Comparison of ENCODE assay signal across 8 cellular contexts in the genomic region with DNA sequence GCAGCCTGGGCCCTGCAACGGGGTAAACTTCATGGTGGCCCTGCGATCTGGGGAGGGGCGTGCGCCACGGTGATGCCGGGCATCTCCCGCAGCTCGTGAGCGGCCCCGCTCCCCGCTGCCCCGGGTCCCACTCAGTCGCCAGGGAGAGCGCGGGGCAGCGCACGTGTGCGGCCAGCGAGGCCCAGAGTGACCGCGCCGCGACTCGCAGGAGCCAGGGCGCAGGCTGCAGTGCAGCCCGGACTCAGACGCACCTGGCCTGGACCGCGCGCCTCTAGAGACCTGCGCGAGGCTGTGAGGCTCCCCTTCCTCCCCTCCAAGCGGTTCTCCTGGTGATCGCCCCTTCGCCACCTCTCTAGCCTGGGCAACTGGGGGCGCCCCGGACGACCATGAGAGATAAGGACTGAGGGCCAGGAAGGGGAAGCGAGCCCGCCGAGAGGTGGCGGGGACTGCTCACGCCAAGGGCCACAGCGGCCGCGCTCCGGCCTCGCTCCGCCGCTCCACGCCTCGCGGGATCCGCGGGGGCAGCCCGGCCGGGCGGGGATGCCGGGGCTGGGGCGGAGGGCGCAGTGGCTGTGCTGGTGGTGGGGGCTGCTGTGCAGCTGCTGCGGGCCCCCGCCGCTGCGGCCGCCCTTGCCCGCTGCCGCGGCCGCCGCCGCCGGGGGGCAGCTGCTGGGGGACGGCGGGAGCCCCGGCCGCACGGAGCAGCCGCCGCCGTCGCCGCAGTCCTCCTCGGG. TPM values are rescaled to one million over a fixed set of nuclear protein-coding genes. Genes with fewer than 3 reads are reported as not detected.
DNase-seq lines count a peak whose midpoint lies in the region; ATAC-seq and TF ChIP-seq lines count a peak whose summit lies in the region.

No MANE protein-coding gene starts in this region.

- H3K27ac ChIP-seq in SJSA1, result no peak overlapping the region

- H3K4me3 ChIP-seq in SJSA1 (peak overlapping the region; percentile 47), fibroblast of mammary gland (ENCODE audit: control insufficient read depth, low read depth, low read length) (peak overlapping the region; percentile 48)

- DNase-seq in NCI-H146 (lab: John Stamatoyannopoulos, UW), result peak; percentile 49
- no peak for DNase-seq in NCI-H146 treated with DMSO at 0.1 percent for 48 hours (lab: John Stamatoyannopoulos, UW; ENCODE audit: unreplicated experiment)
- DNase-seq in HFFc6, result no peak
- DNase-seq in SJSA1 (ENCODE audit: low read depth in 1 of 2, low spot score in 2 of 2), result peak in 1 of 2 experiments; percentile 44
- no peak for DNase-seq in fibroblast of mammary gland (ENCODE audit: low read depth)
- no peak for DNase-seq in omental fat pad (ENCODE audit: low spot score)
- DNase-seq in islet precursor cell, result no peak
- DNase-seq in SHP77 treated with DMSO at 0.1 percent for 48 hours (lab: John Stamatoyannopoulos, UW), result no peak

- no peaks in the 10 kb centered on the region for H3K9me3 ChIP-seq in SJSA1 (replicated peaks)

- H3K9me3 Mint-ChIP-seq in HFFc6, result no peaks in the 10 kb centered on the region

- TF ChIP-seq CTCF in HFFc6 (IDR thresholded peaks at IDR 0.05) (no peak), fibroblast of mammary gland (conservative IDR thresholded peaks at IDR 0.05; ENCODE audit: control insufficient read depth, insufficient read depth, low read depth, low read length) (no peak), omental fat pad (IDR thresholded peaks at IDR 0.05) (no peak)

- H3K4me3 Mint-ChIP-seq in HFFc6, result peak overlapping the region; percentile 86

- no peaks in the 10 kb centered on the region for H3K36me3 ChIP-seq in SJSA1

- H3K27ac Mint-ChIP-seq in HFFc6, result no peak overlapping the region

- peaks cover 35% of the 10 kb centered on the region for H3K4me1 Mint-ChIP-seq in HFFc6 (ENCODE audit: low read depth)

- H3K36me3 Mint-ChIP-seq in HFFc6 (ENCODE audit: low read depth), result no peaks in the 10 kb centered on the region

- peaks cover 21% of the 10 kb centered on the region for H3K27me3 Mint-ChIP-seq in HFFc6 (ENCODE audit: insufficient read depth)

- peak; percentile 35 for ATAC-seq in omental fat pad (ENCODE audit: low FRiP score)

- H3K4me1 ChIP-seq in SJSA1 (replicated peaks), result peaks cover 47% of the 10 kb centered on the region

- H3K27me3 ChIP-seq in SJSA1 (replicated peaks), result peaks cover 23% of the 10 kb centered on the region

RNA-seq across cellular contexts. Expression of a gene that starts 0.7 kb away (rescaled TPM):
- under 1 TPM in 5 of 6 experiments, not detected in 1; 0.05 to 0.43 (median 0.11) TPM for total RNA-seq in HFFc6 (2021; fragmentation: NEBNext Ultra II Directional; extraction: Animal tissue kit (Norgen Biotek cat#: 25700))
- total RNA-seq in SJSA1 (2014; rRNA removed; shearing (Covaris generic)), result 1.4 and 1.7 TPM in 2 replicates
- 10 to 100 TPM in 3 of 4 donors, 1 to 10 TPM in 1; 4.6 to 72.2 (median 20.7) TPM for total RNA-seq in omental fat pad
